8 cellular contexts compared by ENCODE assay signal in genomic region chr1:202553078-202553477, GRCh38.
DNase-seq lines count a peak whose midpoint lies in the region; ATAC-seq and TF ChIP-seq lines count a peak whose summit lies in the region.
"Not testable (repeated sequence)": the region's sequence is repeated elsewhere in the genome, so short reads cannot be mapped to it uniquely, and the experiment has no call there.

No MANE protein-coding gene starts in this region.

- TF ChIP-seq CTCF in A673 (conservative IDR thresholded peaks at IDR 0.05; ENCODE audit: low read depth, low read length); Loucy (conservative IDR thresholded peaks at IDR 0.05; ENCODE audit: low read length); activated CD8-positive, alpha-beta T cell treated with anti-CD3 and anti-CD28 coated beads for 36 hours (IDR thresholded peaks at IDR 0.05); hepatocyte (IDR thresholded peaks at IDR 0.05; ENCODE audit: poor library complexity); nephron progenitor cell (IDR thresholded peaks at IDR 0.05); thoracic aorta (IDR thresholded peaks at IDR 0.05): not testable (repeated sequence)

- H3K27me3 Mint-ChIP-seq in activated CD8-positive, alpha-beta T cell treated with anti-CD3 and anti-CD28 coated beads for 36 hours; nephron progenitor cell (ENCODE audit: low read depth, poor library complexity): not testable (repeated sequence)
- H3K27me3 Mint-ChIP-seq in dendritic cell treated with granulocyte-macrophage colony-stimulating factor and Interleukin-4, amounts not matched to agents 40 ng/mL and 50 ng/mL, for 4 days, result peaks cover 13% of the 10 kb centered on the region

- not testable (repeated sequence) for H3K36me3 ChIP-seq in A673 (ENCODE audit: insufficient read depth, low read length, poor library complexity, severe bottlenecking); Loucy (ENCODE audit: insufficient read depth, low read length); hepatocyte (replicated peaks; ENCODE audit: insufficient read depth, low read depth); skeletal muscle tissue (ENCODE audit: control insufficient read depth in 3 of 3, insufficient read depth in 3 of 3, low read length in 3 of 3); thoracic aorta

- peak overlapping the region; percentile 41 for H3K4me2 ChIP-seq in Loucy (ENCODE audit: low read depth, low read length, poor library complexity, severe bottlenecking)
- H3K4me2 ChIP-seq in hepatocyte, result not testable (repeated sequence)

- POLR2A ChIA-PET in A673 (lab: Charles Lee; ENCODE audit: low non-redundant PET), result interaction anchor here (0.6 kb wide), 1 partner anchor 70 kb away, joined by 11 read pairs; no protein-coding TSS in a partner anchor
- POLR2A ChIA-PET in activated CD8-positive, alpha-beta T cell treated with anti-CD3 and anti-CD28 coated beads for 36 hours (lab: Charles Lee), result not testable (repeated sequence)

- H3K27ac ChIP-seq in A673 (ENCODE audit: low read depth, low read length, poor library complexity, severe bottlenecking) (peak overlapping the region; percentile 64), hepatocyte (peak overlapping the region; percentile 80), skeletal muscle tissue (ENCODE audit: low read depth, low read length) (peak overlapping the region; percentile 56), thoracic aorta (peak overlapping the region; percentile 62 to 64)

- not testable (repeated sequence) for H3K4me1 Mint-ChIP-seq in activated CD8-positive, alpha-beta T cell treated with anti-CD3 and anti-CD28 coated beads for 36 hours (ENCODE audit: low read depth)
- peaks cover 27% of the 10 kb centered on the region for H3K4me1 Mint-ChIP-seq in dendritic cell treated with granulocyte-macrophage colony-stimulating factor and Interleukin-4, amounts not matched to agents 40 ng/mL and 50 ng/mL, for 4 days (ENCODE audit: low read depth)
- H3K4me1 Mint-ChIP-seq in nephron progenitor cell, result peaks cover 20% of the 10 kb centered on the region

- ATAC-seq in activated CD8-positive, alpha-beta T cell treated with anti-CD3 and anti-CD28 coated beads for 36 hours; thoracic aorta (ENCODE audit: insufficient number of reproducible peaks, low FRiP score, low read depth): not testable (repeated sequence)

- not testable (repeated sequence) for H3K36me3 Mint-ChIP-seq in activated CD8-positive, alpha-beta T cell treated with anti-CD3 and anti-CD28 coated beads for 36 hours (ENCODE audit: low read depth); dendritic cell treated with granulocyte-macrophage colony-stimulating factor and Interleukin-4, amounts not matched to agents 40 ng/mL and 50 ng/mL, for 4 days (ENCODE audit: low read depth); nephron progenitor cell (ENCODE audit: low read depth)

- not testable (repeated sequence) for H4K20me1 ChIP-seq in Loucy (ENCODE audit: insufficient read depth, low read length, poor library complexity, severe bottlenecking); hepatocyte (ENCODE audit: insufficient read depth, poor library complexity, severe bottlenecking)

- DNase-seq in A673 (ENCODE audit: low spot score); activated CD8-positive, alpha-beta T cell treated with anti-CD3 and anti-CD28 coated beads for 36 hours; hepatocyte (ENCODE audit: low spot score); nephron progenitor cell; thoracic aorta (ENCODE audit: low spot score): not testable (repeated sequence)

- not testable (repeated sequence) for H3K9me2 ChIP-seq in Loucy (replicated peaks; ENCODE audit: low read depth, low read length); hepatocyte (replicated peaks; ENCODE audit: insufficient read depth)

- not testable (repeated sequence) for H3K9me3 Mint-ChIP-seq in activated CD8-positive, alpha-beta T cell treated with anti-CD3 and anti-CD28 coated beads for 36 hours; dendritic cell treated with granulocyte-macrophage colony-stimulating factor and Interleukin-4, amounts not matched to agents 40 ng/mL and 50 ng/mL, for 4 days; nephron progenitor cell

- not testable (repeated sequence) for H3K27me3 ChIP-seq in A673 (replicated peaks; ENCODE audit: insufficient read depth, low read depth, low read length, poor library complexity); Loucy (ENCODE audit: insufficient read depth, low read length, poor library complexity, severe bottlenecking); hepatocyte; skeletal muscle tissue (ENCODE audit: control insufficient read depth in 3 of 3, insufficient read depth in 3 of 3, low read length in 3 of 3); thoracic aorta (replicated peaks; ENCODE audit: insufficient read depth)

- not testable (repeated sequence) for H3F3A ChIP-seq in Loucy (ENCODE audit: low read depth)

- H3K4me1 ChIP-seq in A673 (ENCODE audit: insufficient read depth, low read length, poor library complexity, severe bottlenecking) (peaks cover 25% of the 10 kb centered on the region), Loucy (ENCODE audit: insufficient read depth, low read length, poor library complexity, severe bottlenecking) (peaks cover 16% of the 10 kb centered on the region), hepatocyte (ENCODE audit: insufficient read depth) (peaks cover 29% of the 10 kb centered on the region), skeletal muscle tissue (ENCODE audit: control insufficient read depth in 3 of 3, insufficient read depth in 3 of 3, low read length in 3 of 3) (peaks cover 3 to 18% (median 16%) of the 10 kb centered on the region in 3 donors), thoracic aorta (ENCODE audit: control insufficient read depth in 1 of 2, low read depth in 2 of 2) (peaks cover 68 to 98% of the 10 kb centered on the region in 2 donors)

- H3K4me3 Mint-ChIP-seq in activated CD8-positive, alpha-beta T cell treated with anti-CD3 and anti-CD28 coated beads for 36 hours; dendritic cell treated with granulocyte-macrophage colony-stimulating factor and Interleukin-4, amounts not matched to agents 40 ng/mL and 50 ng/mL, for 4 days; nephron progenitor cell: not testable (repeated sequence)

- 58% methylated on average over 1 of the region's 1 CpG for WGBS in hepatocyte (ENCODE audit: low lambda C conversion rate, missing lambda C conversion rate)

- H3K79me2 ChIP-seq in Loucy (ENCODE audit: insufficient read depth, low read length); hepatocyte: not testable (repeated sequence)

- H2AFZ ChIP-seq in Loucy (ENCODE audit: low read length); hepatocyte: not testable (repeated sequence)

- H3K4me3 ChIP-seq in A673 (ENCODE audit: low read depth, low read length, poor library complexity, severe bottlenecking); Loucy (ENCODE audit: low read length, poor library complexity, severe bottlenecking); hepatocyte; skeletal muscle tissue (ENCODE audit: low read length in 3 of 3): not testable (repeated sequence)
- peak overlapping the region; percentile 49 for H3K4me3 ChIP-seq in thoracic aorta

- CTCF ChIA-PET in A673 (lab: Charles Lee); activated CD8-positive, alpha-beta T cell treated with anti-CD3 and anti-CD28 coated beads for 36 hours (lab: Charles Lee): not testable (repeated sequence)

- H3K9me3 ChIP-seq in A673 (ENCODE audit: low read depth, low read length, poor library complexity, severe bottlenecking); Loucy (ENCODE audit: insufficient read depth, low read depth, low read length); hepatocyte (ENCODE audit: low read depth); skeletal muscle tissue (ENCODE audit: control insufficient read depth in 3 of 3, low read length in 3 of 3); thoracic aorta: not testable (repeated sequence)

- intact Hi-C loops in A673 (cut with micrococcal nuclease; ENCODE audit: unreplicated experiment); activated CD8-positive, alpha-beta T cell treated with anti-CD3 and anti-CD28 coated beads for 36 hours (cut with micrococcal nuclease); dendritic cell treated with granulocyte-macrophage colony-stimulating factor and Interleukin-4, amounts not matched to agents 40 ng/mL and 50 ng/mL, for 4 days (cut with micrococcal nuclease): not testable (repeated sequence)

- not testable (repeated sequence) for BruUV-seq in A673 (replicated peaks; lab: Mats Ljungman, UMichigan)

- not testable (repeated sequence) for H3K9ac ChIP-seq in Loucy (ENCODE audit: low read depth, low read length, poor library complexity, severe bottlenecking); skeletal muscle tissue (ENCODE audit: low read depth in 1 of 3, low read length in 3 of 3)

- H3K27ac Mint-ChIP-seq in activated CD8-positive, alpha-beta T cell treated with anti-CD3 and anti-CD28 coated beads for 36 hours, result peak overlapping the region; percentile 32
- H3K27ac Mint-ChIP-seq in dendritic cell treated with granulocyte-macrophage colony-stimulating factor and Interleukin-4, amounts not matched to agents 40 ng/mL and 50 ng/mL, for 4 days, result peak overlapping the region; percentile 71
- peak overlapping the region; percentile 44 for H3K27ac Mint-ChIP-seq in nephron progenitor cell
